ENCODE assay signal across 1 cellular context in genomic region chr11:73652046-73652730, GRCh38.
TF ChIP-seq lines count a peak whose summit lies in the region.

No MANE protein-coding gene starts in this region.

TF ChIP-seq in HepG2, 621 proteins besides CTCF, POLR2A, EP300 and RAD21 (continued from another document and continues in another):
- no peak for TF ChIP-seq ZNF318 (CRISPR knock-in tag; IDR thresholded peaks at IDR 0.05)
- TF ChIP-seq, protein P1, sequence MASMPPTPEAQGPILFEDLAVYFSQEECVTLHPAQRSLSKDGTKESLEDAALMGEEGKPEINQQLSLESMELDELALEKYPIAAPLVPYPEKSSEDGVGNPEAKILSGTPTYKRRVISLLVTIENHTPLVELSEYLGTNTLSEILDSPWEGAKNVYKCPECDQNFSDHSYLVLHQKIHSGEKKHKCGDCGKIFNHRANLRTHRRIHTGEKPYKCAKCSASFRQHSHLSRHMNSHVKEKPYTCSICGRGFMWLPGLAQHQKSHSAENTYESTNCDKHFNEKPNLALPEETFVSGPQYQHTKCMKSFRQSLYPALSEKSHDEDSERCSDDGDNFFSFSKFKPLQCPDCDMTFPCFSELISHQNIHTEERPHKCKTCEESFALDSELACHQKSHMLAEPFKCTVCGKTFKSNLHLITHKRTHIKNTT (CRISPR knock-in tag; IDR thresholded peaks at IDR 0.05): no peak
- no peak for TF ChIP-seq CEBPB (IDR thresholded peaks at IDR 0.05; ENCODE audit: borderline replicate concordance, low read depth, low read length)
- TF ChIP-seq NFKB2 (CRISPR knock-in tag; IDR thresholded peaks at IDR 0.05; ENCODE audit: borderline replicate concordance): peak; percentile 52; the same call in 1 of the 2 replicates
- peak; percentile 95 for TF ChIP-seq PAXIP1 (CRISPR knock-in tag; conservative IDR thresholded peaks at IDR 0.05)
- peak; percentile 49; the same call in 1 of the 2 replicates for TF ChIP-seq ZFP1 (CRISPR knock-in tag; IDR thresholded peaks at IDR 0.05)
- TF ChIP-seq RXRA (CRISPR knock-in tag; IDR thresholded peaks at IDR 0.05): peak; percentile 79
- TF ChIP-seq ZSCAN21 (CRISPR knock-in tag; IDR thresholded peaks at IDR 0.05; ENCODE audit: borderline replicate concordance): peak; percentile 39; the same call in 1 of the 2 replicates
- TF ChIP-seq, protein P2, sequence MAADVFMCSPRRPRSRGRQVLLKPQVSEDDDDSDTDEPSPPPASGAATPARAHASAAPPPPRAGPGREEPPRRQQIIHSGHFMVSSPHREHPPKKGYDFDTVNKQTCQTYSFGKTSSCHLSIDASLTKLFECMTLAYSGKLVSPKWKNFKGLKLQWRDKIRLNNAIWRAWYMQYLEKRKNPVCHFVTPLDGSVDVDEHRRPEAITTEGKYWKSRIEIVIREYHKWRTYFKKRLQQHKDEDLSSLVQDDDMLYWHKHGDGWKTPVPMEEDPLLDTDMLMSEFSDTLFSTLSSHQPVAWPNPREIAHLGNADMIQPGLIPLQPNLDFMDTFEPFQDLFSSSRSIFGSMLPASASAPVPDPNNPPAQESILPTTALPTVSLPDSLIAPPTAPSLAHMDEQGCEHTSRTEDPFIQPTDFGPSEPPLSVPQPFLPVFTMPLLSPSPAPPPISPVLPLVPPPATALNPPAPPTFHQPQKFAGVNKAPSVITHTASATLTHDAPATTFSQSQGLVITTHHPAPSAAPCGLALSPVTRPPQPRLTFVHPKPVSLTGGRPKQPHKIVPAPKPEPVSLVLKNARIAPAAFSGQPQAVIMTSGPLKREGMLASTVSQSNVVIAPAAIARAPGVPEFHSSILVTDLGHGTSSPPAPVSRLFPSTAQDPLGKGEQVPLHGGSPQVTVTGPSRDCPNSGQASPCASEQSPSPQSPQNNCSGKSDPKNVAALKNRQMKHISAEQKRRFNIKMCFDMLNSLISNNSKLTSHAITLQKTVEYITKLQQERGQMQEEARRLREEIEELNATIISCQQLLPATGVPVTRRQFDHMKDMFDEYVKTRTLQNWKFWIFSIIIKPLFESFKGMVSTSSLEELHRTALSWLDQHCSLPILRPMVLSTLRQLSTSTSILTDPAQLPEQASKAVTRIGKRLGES (CRISPR knock-in tag; IDR thresholded peaks at IDR 0.05; ENCODE audit: borderline replicate concordance): no peak
- 0 out of 2 replicates have a peak, but pooled peaks have one; percentile 59 for TF ChIP-seq AHR (CRISPR knock-in tag; IDR thresholded peaks at IDR 0.05)
- TF ChIP-seq ZFX (CRISPR knock-in tag; IDR thresholded peaks at IDR 0.05; ENCODE audit: low read depth): peak; percentile 59; the same call in 1 of the 2 replicates
- TF ChIP-seq HNRNPLL (IDR thresholded peaks at IDR 0.05; ENCODE audit: low read depth, low read length, poor library complexity, severe bottlenecking): no peak
- TF ChIP-seq ZNF615 (CRISPR knock-in tag; IDR thresholded peaks at IDR 0.05; ENCODE audit: borderline replicate concordance): no peak
- TF ChIP-seq HIC2 (CRISPR knock-in tag; IDR thresholded peaks at IDR 0.05; ENCODE audit: low read depth): peak; percentile 64; the same call in 1 of the 2 replicates
- TF ChIP-seq MYPOP (CRISPR knock-in tag; IDR thresholded peaks at IDR 0.05): no peak; the same call in 1 of the 2 replicates
- no peak for TF ChIP-seq ZNF468 (CRISPR knock-in tag; IDR thresholded peaks at IDR 0.05)
- peak; percentile 53; the same call in 1 of the 2 replicates for TF ChIP-seq ZNF563 (CRISPR knock-in tag; IDR thresholded peaks at IDR 0.05)
- peak; percentile 54; the same call in 1 of the 2 replicates for TF ChIP-seq NCOR1 (IDR thresholded peaks at IDR 0.05; ENCODE audit: borderline replicate concordance, low read length)
- TF ChIP-seq REL (CRISPR knock-in tag; conservative IDR thresholded peaks at IDR 0.05): no peak
- TF ChIP-seq, protein P3, sequence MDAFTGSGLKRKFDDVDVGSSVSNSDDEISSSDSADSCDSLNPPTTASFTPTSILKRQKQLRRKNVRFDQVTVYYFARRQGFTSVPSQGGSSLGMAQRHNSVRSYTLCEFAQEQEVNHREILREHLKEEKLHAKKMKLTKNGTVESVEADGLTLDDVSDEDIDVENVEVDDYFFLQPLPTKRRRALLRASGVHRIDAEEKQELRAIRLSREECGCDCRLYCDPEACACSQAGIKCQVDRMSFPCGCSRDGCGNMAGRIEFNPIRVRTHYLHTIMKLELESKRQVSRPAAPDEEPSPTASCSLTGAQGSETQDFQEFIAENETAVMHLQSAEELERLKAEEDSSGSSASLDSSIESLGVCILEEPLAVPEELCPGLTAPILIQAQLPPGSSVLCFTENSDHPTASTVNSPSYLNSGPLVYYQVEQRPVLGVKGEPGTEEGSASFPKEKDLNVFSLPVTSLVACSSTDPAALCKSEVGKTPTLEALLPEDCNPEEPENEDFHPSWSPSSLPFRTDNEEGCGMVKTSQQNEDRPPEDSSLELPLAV (CRISPR knock-in tag; conservative IDR thresholded peaks at IDR 0.05; ENCODE audit: low read depth): no peak
- no peak for TF ChIP-seq ZNF234 (CRISPR knock-in tag; conservative IDR thresholded peaks at IDR 0.05)
- TF ChIP-seq CBFB (CRISPR knock-in tag; IDR thresholded peaks at IDR 0.05): peak; percentile 45; the same call in 1 of the 2 replicates
- TF ChIP-seq, protein P4, sequence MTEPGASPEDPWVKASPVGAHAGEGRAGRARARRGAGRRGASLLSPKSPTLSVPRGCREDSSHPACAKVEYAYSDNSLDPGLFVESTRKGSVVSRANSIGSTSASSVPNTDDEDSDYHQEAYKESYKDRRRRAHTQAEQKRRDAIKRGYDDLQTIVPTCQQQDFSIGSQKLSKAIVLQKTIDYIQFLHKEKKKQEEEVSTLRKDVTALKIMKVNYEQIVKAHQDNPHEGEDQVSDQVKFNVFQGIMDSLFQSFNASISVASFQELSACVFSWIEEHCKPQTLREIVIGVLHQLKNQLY (CRISPR knock-in tag; IDR thresholded peaks at IDR 0.05): peak; percentile 44; the same call in 1 of the 2 replicates
- no peak for TF ChIP-seq ZNF790 (CRISPR knock-in tag; IDR thresholded peaks at IDR 0.05; ENCODE audit: borderline replicate concordance)
- peak; percentile 80; the same call in 1 of the 2 replicates for TF ChIP-seq REPIN1 (CRISPR knock-in tag; IDR thresholded peaks at IDR 0.05; ENCODE audit: borderline replicate concordance, low read depth)
- TF ChIP-seq ZNF251 (CRISPR knock-in tag; IDR thresholded peaks at IDR 0.05): no peak
- TF ChIP-seq ZNF784 (CRISPR knock-in tag; IDR thresholded peaks at IDR 0.05; ENCODE audit: borderline replicate concordance): peak; percentile 62; the same call in 1 of the 2 replicates
- TF ChIP-seq HIVEP1 (CRISPR knock-in tag; IDR thresholded peaks at IDR 0.05): peak; percentile 49; the same call in 1 of the 2 replicates
- TF ChIP-seq ELF4 (CRISPR knock-in tag; IDR thresholded peaks at IDR 0.05; ENCODE audit: borderline replicate concordance): no peak
- TF ChIP-seq ARID2 (CRISPR knock-in tag; IDR thresholded peaks at IDR 0.05; ENCODE audit: borderline replicate concordance): 0 out of 2 replicates have a peak, but pooled peaks have one; percentile 51
